13 cellular contexts compared by ENCODE assay signal in the genomic region with DNA sequence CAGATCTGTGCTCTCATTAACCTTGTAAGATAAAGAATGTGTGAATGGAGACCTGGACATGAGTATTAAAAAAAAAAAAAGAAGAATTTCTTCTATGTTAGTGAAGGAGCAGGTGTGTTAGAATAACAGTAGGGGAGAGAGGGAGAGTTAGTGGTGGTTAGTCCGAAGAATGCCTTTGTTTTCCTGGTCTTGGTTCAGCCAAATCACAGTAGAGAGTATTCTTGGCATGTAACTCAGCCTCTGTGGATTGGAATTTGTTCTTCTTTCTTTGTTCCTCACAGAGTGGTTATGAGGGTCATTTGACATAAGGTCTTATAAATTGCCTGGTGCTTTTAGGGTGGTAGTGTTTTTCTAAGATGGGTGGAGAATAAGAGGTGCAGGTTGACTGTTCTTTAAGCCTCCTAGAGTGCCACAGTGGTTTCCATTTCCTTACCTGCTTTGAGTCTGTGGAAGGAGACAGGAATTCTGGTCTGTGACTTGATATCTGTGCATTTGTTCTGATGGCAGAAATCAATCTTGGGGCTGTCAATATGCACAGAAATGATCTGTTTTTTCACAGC. TPM values are rescaled to one million over a fixed set of nuclear protein-coding genes. Genes with fewer than 3 reads are reported as not detected.
DNase-seq lines count a peak whose midpoint lies in the region; ATAC-seq and TF ChIP-seq lines count a peak whose summit lies in the region.
"Had no signal": no experiment of that assay in that cellular context is flagged by ENCODE, and none has a peak within 500 bp of the region (broad histone marks: within the 10 kb centered on the region; RNA-seq: fewer than 3 reads in every experiment).

No MANE protein-coding gene starts in this region.

- peaks cover 8% of the 10 kb centered on the region for H3K36me3 Mint-ChIP-seq in central memory CD8-positive, alpha-beta T cell (ENCODE audit: insufficient read depth)

- no peak for DNase-seq in LNCaP clone FGC (ENCODE audit: low read depth)
- DNase-seq in central memory CD8-positive, alpha-beta T cell (ENCODE audit: low spot score in 2 of 2), result no peak
- no peak for DNase-seq in left colon
- no peak for DNase-seq in stimulated activated CD4-positive, alpha-beta T cell treated with anti-CD3 and anti-CD28 coated beads, Interleukin-4, amount 100 ng/mL, for 24 hours
- DNase-seq: activated CD8-positive, alpha-beta memory T cell treated with anti-CD3 and anti-CD28 coated beads, Interleukin-2, amount 50 U/mL, for 4 hours; activated naive CD8-positive, alpha-beta T cell treated with anti-CD3 and anti-CD28 coated beads for 36 hours; DMS53; NCI-H524 treated with DMSO at 0.1 percent for 48 hours had no signal

- no peak for ATAC-seq in central memory CD8-positive, alpha-beta T cell (replicated peaks; ENCODE audit: extremely low read depth, poor library complexity, severe bottlenecking)
- ATAC-seq in left colon, result peak; percentile 28
- ATAC-seq in HG02588 (IDR thresholded peaks at IDR 0.05; ENCODE audit: unreplicated experiment), result no peak
- no peak for ATAC-seq in GM19397 (IDR thresholded peaks at IDR 0.05; ENCODE audit: unreplicated experiment)
- ATAC-seq: activated CD4-positive, CD25-positive, alpha-beta regulatory T cell treated with anti-CD3 and anti-CD28 coated beads, Interleukin-2, amount 50 U/mL, for 24 hours had no signal

- no peaks in the 10 kb centered on the region for H3K9me3 Mint-ChIP-seq in central memory CD8-positive, alpha-beta T cell
- H3K9me3 Mint-ChIP-seq: activated naive CD8-positive, alpha-beta T cell treated with anti-CD3 and anti-CD28 coated beads for 36 hours had no signal

- no peak for TF ChIP-seq CTCF in LNCaP clone FGC (IDR thresholded peaks at IDR 0.05; ENCODE audit: control insufficient read depth, extremely low read depth, insufficient read depth)

- peak overlapping the region; percentile 47 for H3K27ac Mint-ChIP-seq in central memory CD8-positive, alpha-beta T cell (ENCODE audit: low read depth)
- H3K27ac Mint-ChIP-seq: activated naive CD8-positive, alpha-beta T cell treated with anti-CD3 and anti-CD28 coated beads for 36 hours had no signal

- H3K4me3 Mint-ChIP-seq in central memory CD8-positive, alpha-beta T cell, result no peak overlapping the region
- H3K4me3 Mint-ChIP-seq: activated naive CD8-positive, alpha-beta T cell treated with anti-CD3 and anti-CD28 coated beads for 36 hours had no signal

- peak overlapping the region; percentile 82 for H3K27ac ChIP-seq in temporal lobe (ENCODE audit: low read depth, low read length)
- H3K27ac ChIP-seq: BLaER1 had no signal

- H3K4me3 ChIP-seq in LNCaP clone FGC (ENCODE audit: low read depth, low read length), result peak overlapping the region; percentile 25
- H3K4me3 ChIP-seq: BLaER1 had no signal

- intact Hi-C loops in left colon (cut with DNase I, micrococcal nuclease), result no loop called here

- H3K4me1 Mint-ChIP-seq in central memory CD8-positive, alpha-beta T cell, result peaks cover 26% of the 10 kb centered on the region

- no peaks in the 10 kb centered on the region for H3K27me3 Mint-ChIP-seq in central memory CD8-positive, alpha-beta T cell
- H3K27me3 Mint-ChIP-seq: activated naive CD8-positive, alpha-beta T cell treated with anti-CD3 and anti-CD28 coated beads for 36 hours had no signal

RNA-seq across cellular contexts. Expression of a gene that starts 17.6 kb away (rescaled TPM):
- total RNA-seq in left colon, result 10 to 100 TPM; 34.1 to 52.7 TPM
- 142 TPM for total RNA-seq in temporal lobe
